In the genomic region with DNA sequence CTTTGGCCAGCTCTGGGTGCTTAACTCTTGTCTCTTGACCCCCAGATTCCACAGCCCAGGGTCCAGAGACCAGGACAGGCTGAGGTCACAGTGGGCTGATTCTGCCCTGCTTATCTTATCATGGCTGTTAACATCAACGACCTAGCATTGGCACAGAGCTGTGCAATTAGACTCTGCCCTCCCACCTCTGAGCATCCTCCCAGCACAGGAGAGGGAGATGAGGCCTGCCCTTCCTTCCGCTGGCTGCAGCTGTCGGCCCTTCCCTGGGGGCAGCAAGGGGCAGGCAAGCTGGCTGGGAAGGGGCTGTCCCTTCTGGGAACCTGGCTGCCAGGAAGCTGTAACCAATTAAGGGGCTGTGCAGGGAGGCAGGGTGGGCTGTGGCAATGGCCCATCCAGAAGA, we compare ENCODE assay signal across 19 cellular contexts. TPM values are rescaled to one million over a fixed set of nuclear protein-coding genes. Genes with fewer than 3 reads are reported as not detected.
A peak's percentile ranks its signal among the peaks of the same experiment; 100 is the strongest.
DNase-seq lines count a peak whose midpoint lies in the region; ATAC-seq and TF ChIP-seq lines count a peak whose summit lies in the region.
"Had no signal": no experiment of that assay in that cellular context is flagged by ENCODE, and none has a peak within 500 bp of the region (broad histone marks: within the 10 kb centered on the region; RNA-seq: fewer than 3 reads in every experiment).

No MANE protein-coding gene starts in this region.

- TF ChIP-seq POLR2A in Peyer's patch (IDR thresholded peaks at IDR 0.05) = no peak

- no peaks in the 10 kb centered on the region for H3K9me3 Mint-ChIP-seq in activated naive CD8-positive, alpha-beta T cell treated with anti-CD3 and anti-CD28 coated beads for 36 hours
- H3K9me3 Mint-ChIP-seq: IgD-negative memory B cell had no signal

- peak overlapping the region in 1 of 4 donors; percentile 16 for H3K27ac ChIP-seq in Peyer's patch
- H3K27ac ChIP-seq: PC-9 had no signal

- H3K4me1 ChIP-seq in Peyer's patch = peaks cover 0 to 23% (median 0%) of the 10 kb centered on the region in 4 donors
- H3K4me1 ChIP-seq: HAP-1 had no signal

- no peak for TF ChIP-seq CTCF in Peyer's patch (IDR thresholded peaks at IDR 0.05)

- H3K27me3 ChIP-seq in Peyer's patch = no peaks in the 10 kb centered on the region

- H3K36me3 ChIP-seq in Peyer's patch = no peaks in the 10 kb centered on the region
- H3K36me3 ChIP-seq: HAP-1 had no signal

- peak; percentile 20 for ATAC-seq in left colon
- ATAC-seq: Right ventricle myocardium inferior had no signal

- no peak overlapping the region for H3K4me3 ChIP-seq in Peyer's patch
- H3K4me3 ChIP-seq: HAP-1, PC-9 had no signal

- H3K27me3 Mint-ChIP-seq in activated naive CD8-positive, alpha-beta T cell treated with anti-CD3 and anti-CD28 coated beads for 36 hours = peaks cover 16% of the 10 kb centered on the region

- intact Hi-C loops in left colon (cut with DNase I, micrococcal nuclease) = no loop called here

- H3K27ac Mint-ChIP-seq in activated naive CD8-positive, alpha-beta T cell treated with anti-CD3 and anti-CD28 coated beads for 36 hours = no peak overlapping the region
- H3K27ac Mint-ChIP-seq: CD14-positive monocyte, IgD-negative memory B cell had no signal

- H3K4me1 Mint-ChIP-seq in activated naive CD8-positive, alpha-beta T cell treated with anti-CD3 and anti-CD28 coated beads for 36 hours = peaks cover 2% of the 10 kb centered on the region
- H3K4me1 Mint-ChIP-seq: CD14-positive monocyte, IgD-negative memory B cell had no signal

- DNase-seq in DMS79 treated with DMSO at 0.1 percent for 48 hours (lab: John Stamatoyannopoulos, UW) = peak; percentile 34
- no peak for DNase-seq in DMS79 (lab: John Stamatoyannopoulos, UW)
- DNase-seq in Peyer's patch = peak in 2 of 3 donors; percentile 64 to 75
- DNase-seq in left colon = no peak
- no peak for DNase-seq in dermis blood vessel endothelial cell
- no peak for DNase-seq in activated gamma-delta T cell treated with Interleukin-2 at 50 U/mL for 16 hours
- no peak for DNase-seq in activated naive CD8-positive, alpha-beta T cell treated with anti-CD3 and anti-CD28 coated beads for 36 hours
- DNase-seq in activated CD4-positive, alpha-beta T cell treated with anti-CD3 and anti-CD28 coated beads for 4 hours = no peak
- DNase-seq: 8988T, Calu3, NCI-H187 treated with DMSO at 0.1 percent for 48 hours, NCI-H524 treated with DMSO at 0.1 percent for 48 hours, PC-9, T-helper 2 cell had no signal

- H3K36me3 Mint-ChIP-seq in activated naive CD8-positive, alpha-beta T cell treated with anti-CD3 and anti-CD28 coated beads for 36 hours = no peaks in the 10 kb centered on the region
- H3K36me3 Mint-ChIP-seq: CD14-positive monocyte had no signal

- no peaks in the 10 kb centered on the region for H3K9me3 ChIP-seq in Peyer's patch
- H3K9me3 ChIP-seq: HAP-1 had no signal

- H3K4me3 Mint-ChIP-seq in activated naive CD8-positive, alpha-beta T cell treated with anti-CD3 and anti-CD28 coated beads for 36 hours = no peak overlapping the region
- H3K4me3 Mint-ChIP-seq: CD14-positive monocyte, IgD-negative memory B cell had no signal

RNA-seq across cellular contexts. Expression of gene LRRC10B, which starts 22.5 kb away (rescaled TPM):
- 1 to 10 TPM in 1 of 4 donors, under 1 TPM in 1, not detected in 2; 0.35 to 2.5 TPM for total RNA-seq in Peyer's patch
- under 1 TPM; 0.61 to 0.75 TPM for total RNA-seq in left colon
- not detected in 2 replicates for total RNA-seq in dermis blood vessel endothelial cell
- not detected for total RNA-seq in activated naive CD8-positive, alpha-beta T cell treated with anti-CD3 and anti-CD28 coated beads for 36 hours
- total RNA-seq: Calu3, LHCN-M2 had no signal

RNA-seq across cellular contexts. Expression of gene SYT7, which starts 49.8 kb away (rescaled TPM):
- total RNA-seq in Peyer's patch (10 to 100 TPM in 3 of 4 donors, 1 to 10 TPM in 1; 5.8 to 18.2 (median 12.2) TPM), left colon (10 to 100 TPM; 18.6 to 24.1 TPM), dermis blood vessel endothelial cell (0.51 and 3.0 TPM in 2 replicates)
- total RNA-seq in activated naive CD8-positive, alpha-beta T cell treated with anti-CD3 and anti-CD28 coated beads for 36 hours = not detected

Comparison
In these comparisons a context has a peak if more than half of its experiments do, and no peak if none do; other contexts are left out.
1. DNase-seq: peak in DMS79 treated with DMSO at 0.1 percent for 48 hours (single experiment) and Peyer's patch (2 of 3); none in DMS79 (single experiment), left colon (0 of 2), dermis blood vessel endothelial cell (single experiment), activated gamma-delta T cell treated with Interleukin-2 at 50 U/mL for 16 hours (single experiment), activated naive CD8-positive, alpha-beta T cell treated with anti-CD3 and anti-CD28 coated beads for 36 hours (single experiment) and activated CD4-positive, alpha-beta T cell treated with anti-CD3 and anti-CD28 coated beads for 4 hours (0 of 2).